14 cellular contexts compared by ENCODE assay signal in the genomic region with DNA sequence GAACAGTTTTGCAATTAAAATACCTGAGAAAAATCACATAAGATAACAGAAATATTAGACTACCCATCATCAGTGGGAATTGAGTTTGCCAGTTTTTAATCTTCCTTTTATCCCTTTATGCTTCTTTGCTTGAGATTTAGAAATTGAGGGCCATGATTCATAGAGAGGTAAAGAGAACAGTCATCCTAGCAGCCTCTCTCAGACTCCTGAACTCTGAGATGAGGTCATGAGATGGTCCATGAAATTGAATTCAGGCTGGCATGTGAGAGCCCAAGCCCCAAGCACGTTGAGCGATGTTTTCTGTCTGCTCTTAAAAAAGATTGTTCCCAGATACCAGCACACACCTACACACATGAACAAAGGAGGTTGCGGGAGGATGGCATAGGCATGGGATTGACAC.
DNase-seq lines count a peak whose midpoint lies in the region; ATAC-seq and TF ChIP-seq lines count a peak whose summit lies in the region.
"Had no signal": no experiment of that assay in that cellular context is flagged by ENCODE, and none has a peak within 500 bp of the region (broad histone marks: within the 10 kb centered on the region; RNA-seq: fewer than 3 reads in every experiment).

No MANE protein-coding gene starts in this region.

- POLR2A ChIA-PET in HEK293 (lab: Yijun Ruan, JAX): no interaction called here

- CTCF ChIA-PET in HEK293 (lab: Yijun Ruan, JAX): no interaction called here

- H3K9me3 ChIP-seq in HEK293 (ENCODE audit: control insufficient read depth, insufficient read depth, low read depth, low read length) (no peaks in the 10 kb centered on the region), MG63 (no peaks in the 10 kb centered on the region)
- H3K9me3 ChIP-seq: A549, BE2C had no signal

- no peak overlapping the region for H3K27ac ChIP-seq in HEK293 (ENCODE audit: extremely low read depth, low read depth, low read length)
- H3K27ac ChIP-seq: A549 had no signal

- no peak for ATAC-seq in HG03175 (IDR thresholded peaks at IDR 0.05; ENCODE audit: unreplicated experiment)
- ATAC-seq: HCT116 had no signal

- no peaks in the 10 kb centered on the region for H3K27me3 ChIP-seq in MG63
- H3K27me3 ChIP-seq: BE2C had no signal

- peaks cover 2% of the 10 kb centered on the region; the same call in 1 of the 2 replicates for H3K4me1 ChIP-seq in HEK293 (ENCODE audit: control insufficient read depth, insufficient read depth, low read length)
- H3K4me1 ChIP-seq: A549, BE2C had no signal

- H3K36me3 ChIP-seq in HEK293 (ENCODE audit: control insufficient read depth in 2 of 2, insufficient read depth in 1 of 2, low read length in 2 of 2) (peaks cover 0 to 3% of the 10 kb centered on the region in 2 experiments; a peak in 1 of 3 replicates), MG63 (peaks cover 27% of the 10 kb centered on the region)
- H3K36me3 ChIP-seq: BE2C had no signal

- no peak overlapping the region for H3K4me3 ChIP-seq in HEK293 (ENCODE audit: low read depth, low read length)
- H3K4me3 ChIP-seq in fibroblast of mammary gland (ENCODE audit: control insufficient read depth, low read depth, low read length): no peak overlapping the region
- H3K4me3 ChIP-seq in MG63: no peak overlapping the region
- H3K4me3 ChIP-seq: A549 had no signal

- TF ChIP-seq CTCF in HEK293 (tag by site-specific recombination; IDR thresholded peaks at IDR 0.05) (no peak), fibroblast of mammary gland (conservative IDR thresholded peaks at IDR 0.05; ENCODE audit: control insufficient read depth, insufficient read depth, low read depth, low read length) (no peak), GM10266 (IDR thresholded peaks at IDR 0.05; ENCODE audit: control insufficient read depth, insufficient read depth, low read depth, missing control alignments) (no peak)

- peak; percentile 32 for DNase-seq in SK-N-DZ (ENCODE audit: low spot score)
- DNase-seq in fibroblast of mammary gland (ENCODE audit: low read depth): peak; percentile 27
- DNase-seq in GM10266 (ENCODE audit: extremely low spot score): no peak
- no peak for DNase-seq in MG63
- no peak for DNase-seq in NCI-H1105 (lab: John Stamatoyannopoulos, UW)
- DNase-seq: BE2C; Calu3; CD4-positive, CD25-positive, alpha-beta regulatory T cell; DMS 273 treated with DMSO at 0.1 percent for 48 hours; KBM-7 had no signal

TF ChIP-seq in HEK293, 187 proteins besides CTCF, POLR2A, EP300 and RAD21:
- TF ChIP-seq, protein P1, sequence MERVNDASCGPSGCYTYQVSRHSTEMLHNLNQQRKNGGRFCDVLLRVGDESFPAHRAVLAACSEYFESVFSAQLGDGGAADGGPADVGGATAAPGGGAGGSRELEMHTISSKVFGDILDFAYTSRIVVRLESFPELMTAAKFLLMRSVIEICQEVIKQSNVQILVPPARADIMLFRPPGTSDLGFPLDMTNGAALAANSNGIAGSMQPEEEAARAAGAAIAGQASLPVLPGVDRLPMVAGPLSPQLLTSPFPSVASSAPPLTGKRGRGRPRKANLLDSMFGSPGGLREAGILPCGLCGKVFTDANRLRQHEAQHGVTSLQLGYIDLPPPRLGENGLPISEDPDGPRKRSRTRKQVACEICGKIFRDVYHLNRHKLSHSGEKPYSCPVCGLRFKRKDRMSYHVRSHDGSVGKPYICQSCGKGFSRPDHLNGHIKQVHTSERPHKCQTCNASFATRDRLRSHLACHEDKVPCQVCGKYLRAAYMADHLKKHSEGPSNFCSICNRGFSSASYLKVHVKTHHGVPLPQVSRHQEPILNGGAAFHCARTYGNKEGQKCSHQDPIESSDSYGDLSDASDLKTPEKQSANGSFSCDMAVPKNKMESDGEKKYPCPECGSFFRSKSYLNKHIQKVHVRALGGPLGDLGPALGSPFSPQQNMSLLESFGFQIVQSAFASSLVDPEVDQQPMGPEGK (tag by site-specific recombination; IDR thresholded peaks at IDR 0.05): no peak
- peak; percentile 62 for TF ChIP-seq ZBTB17 (tag by site-specific recombination; IDR thresholded peaks at IDR 0.05)

Comparison
In these comparisons a context has a peak if more than half of its experiments do, and no peak if none do; other contexts are left out.
1. DNase-seq: peak in SK-N-DZ (single experiment) and fibroblast of mammary gland (single experiment); none in GM10266 (single experiment), MG63 (single experiment) and NCI-H1105 (single experiment).